1 cellular context compared by ENCODE assay signal in the genomic region with DNA sequence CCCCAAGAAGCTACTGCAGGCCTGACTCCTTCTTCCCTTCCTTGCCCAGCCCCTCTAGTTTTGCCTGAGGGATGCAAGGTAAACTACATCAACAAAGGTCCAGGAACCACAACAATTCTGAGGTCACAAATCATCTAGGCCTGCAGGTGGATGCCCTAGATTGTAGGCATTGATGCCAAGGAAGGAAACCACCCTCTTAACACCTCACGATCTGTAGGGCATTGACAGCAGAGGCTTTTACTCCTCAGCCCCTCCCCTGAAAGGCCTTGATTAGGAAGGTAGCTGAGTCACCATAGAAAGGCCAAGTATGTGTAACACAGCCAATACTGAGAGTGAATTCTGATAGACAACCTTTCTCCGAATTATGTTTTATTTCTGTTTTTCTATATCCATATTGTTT.
TF ChIP-seq lines count a peak whose summit lies in the region.

No MANE protein-coding gene starts in this region.

TF ChIP-seq in GM12878, 131 proteins besides CTCF, POLR2A, EP300 and RAD21 (continued from another document):
- TF ChIP-seq, protein P1, sequence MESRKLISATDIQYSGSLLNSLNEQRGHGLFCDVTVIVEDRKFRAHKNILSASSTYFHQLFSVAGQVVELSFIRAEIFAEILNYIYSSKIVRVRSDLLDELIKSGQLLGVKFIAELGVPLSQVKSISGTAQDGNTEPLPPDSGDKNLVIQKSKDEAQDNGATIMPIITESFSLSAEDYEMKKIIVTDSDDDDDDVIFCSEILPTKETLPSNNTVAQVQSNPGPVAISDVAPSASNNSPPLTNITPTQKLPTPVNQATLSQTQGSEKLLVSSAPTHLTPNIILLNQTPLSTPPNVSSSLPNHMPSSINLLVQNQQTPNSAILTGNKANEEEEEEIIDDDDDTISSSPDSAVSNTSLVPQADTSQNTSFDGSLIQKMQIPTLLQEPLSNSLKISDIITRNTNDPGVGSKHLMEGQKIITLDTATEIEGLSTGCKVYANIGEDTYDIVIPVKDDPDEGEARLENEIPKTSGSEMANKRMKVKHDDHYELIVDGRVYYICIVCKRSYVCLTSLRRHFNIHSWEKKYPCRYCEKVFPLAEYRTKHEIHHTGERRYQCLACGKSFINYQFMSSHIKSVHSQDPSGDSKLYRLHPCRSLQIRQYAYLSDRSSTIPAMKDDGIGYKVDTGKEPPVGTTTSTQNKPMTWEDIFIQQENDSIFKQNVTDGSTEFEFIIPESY (IDR thresholded peaks at IDR 0.05) = no peak
- TF ChIP-seq, protein P2, sequence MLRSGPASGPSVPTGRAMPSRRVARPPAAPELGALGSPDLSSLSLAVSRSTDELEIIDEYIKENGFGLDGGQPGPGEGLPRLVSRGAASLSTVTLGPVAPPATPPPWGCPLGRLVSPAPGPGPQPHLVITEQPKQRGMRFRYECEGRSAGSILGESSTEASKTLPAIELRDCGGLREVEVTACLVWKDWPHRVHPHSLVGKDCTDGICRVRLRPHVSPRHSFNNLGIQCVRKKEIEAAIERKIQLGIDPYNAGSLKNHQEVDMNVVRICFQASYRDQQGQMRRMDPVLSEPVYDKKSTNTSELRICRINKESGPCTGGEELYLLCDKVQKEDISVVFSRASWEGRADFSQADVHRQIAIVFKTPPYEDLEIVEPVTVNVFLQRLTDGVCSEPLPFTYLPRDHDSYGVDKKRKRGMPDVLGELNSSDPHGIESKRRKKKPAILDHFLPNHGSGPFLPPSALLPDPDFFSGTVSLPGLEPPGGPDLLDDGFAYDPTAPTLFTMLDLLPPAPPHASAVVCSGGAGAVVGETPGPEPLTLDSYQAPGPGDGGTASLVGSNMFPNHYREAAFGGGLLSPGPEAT (IDR thresholded peaks at IDR 0.05; ENCODE audit: low read depth) = no peak
- TF ChIP-seq NR2C1 (IDR thresholded peaks at IDR 0.05) = no peak
- no peak for TF ChIP-seq ZNF274 (IDR thresholded peaks at IDR 0.05; ENCODE audit: insufficient read depth, insufficient read length)
- no peak for TF ChIP-seq POU2F2 (IDR thresholded peaks at IDR 0.05; ENCODE audit: borderline replicate concordance, low read depth, low read length)
- TF ChIP-seq, protein P3, sequence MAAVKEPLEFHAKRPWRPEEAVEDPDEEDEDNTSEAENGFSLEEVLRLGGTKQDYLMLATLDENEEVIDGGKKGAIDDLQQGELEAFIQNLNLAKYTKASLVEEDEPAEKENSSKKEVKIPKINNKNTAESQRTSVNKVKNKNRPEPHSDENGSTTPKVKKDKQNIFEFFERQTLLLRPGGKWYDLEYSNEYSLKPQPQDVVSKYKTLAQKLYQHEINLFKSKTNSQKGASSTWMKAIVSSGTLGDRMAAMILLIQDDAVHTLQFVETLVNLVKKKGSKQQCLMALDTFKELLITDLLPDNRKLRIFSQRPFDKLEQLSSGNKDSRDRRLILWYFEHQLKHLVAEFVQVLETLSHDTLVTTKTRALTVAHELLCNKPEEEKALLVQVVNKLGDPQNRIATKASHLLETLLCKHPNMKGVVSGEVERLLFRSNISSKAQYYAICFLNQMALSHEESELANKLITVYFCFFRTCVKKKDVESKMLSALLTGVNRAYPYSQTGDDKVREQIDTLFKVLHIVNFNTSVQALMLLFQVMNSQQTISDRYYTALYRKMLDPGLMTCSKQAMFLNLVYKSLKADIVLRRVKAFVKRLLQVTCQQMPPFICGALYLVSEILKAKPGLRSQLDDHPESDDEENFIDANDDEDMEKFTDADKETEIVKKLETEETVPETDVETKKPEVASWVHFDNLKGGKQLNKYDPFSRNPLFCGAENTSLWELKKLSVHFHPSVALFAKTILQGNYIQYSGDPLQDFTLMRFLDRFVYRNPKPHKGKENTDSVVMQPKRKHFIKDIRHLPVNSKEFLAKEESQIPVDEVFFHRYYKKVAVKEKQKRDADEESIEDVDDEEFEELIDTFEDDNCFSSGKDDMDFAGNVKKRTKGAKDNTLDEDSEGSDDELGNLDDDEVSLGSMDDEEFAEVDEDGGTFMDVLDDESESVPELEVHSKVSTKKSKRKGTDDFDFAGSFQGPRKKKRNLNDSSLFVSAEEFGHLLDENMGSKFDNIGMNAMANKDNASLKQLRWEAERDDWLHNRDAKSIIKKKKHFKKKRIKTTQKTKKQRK (IDR thresholded peaks at IDR 0.05; ENCODE audit: low read depth, low read length) = no peak
- TF ChIP-seq ZZZ3 (IDR thresholded peaks at IDR 0.05; ENCODE audit: control insufficient read depth, insufficient read length, low read depth) = no peak
- TF ChIP-seq, protein P4, sequence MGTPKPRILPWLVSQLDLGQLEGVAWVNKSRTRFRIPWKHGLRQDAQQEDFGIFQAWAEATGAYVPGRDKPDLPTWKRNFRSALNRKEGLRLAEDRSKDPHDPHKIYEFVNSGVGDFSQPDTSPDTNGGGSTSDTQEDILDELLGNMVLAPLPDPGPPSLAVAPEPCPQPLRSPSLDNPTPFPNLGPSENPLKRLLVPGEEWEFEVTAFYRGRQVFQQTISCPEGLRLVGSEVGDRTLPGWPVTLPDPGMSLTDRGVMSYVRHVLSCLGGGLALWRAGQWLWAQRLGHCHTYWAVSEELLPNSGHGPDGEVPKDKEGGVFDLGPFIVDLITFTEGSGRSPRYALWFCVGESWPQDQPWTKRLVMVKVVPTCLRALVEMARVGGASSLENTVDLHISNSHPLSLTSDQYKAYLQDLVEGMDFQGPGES (IDR thresholded peaks at IDR 0.05) = no peak
- TF ChIP-seq PML (IDR thresholded peaks at IDR 0.05; ENCODE audit: low read length) = no peak
- no peak for TF ChIP-seq JUNB (IDR thresholded peaks at IDR 0.05)
- TF ChIP-seq, protein P5, sequence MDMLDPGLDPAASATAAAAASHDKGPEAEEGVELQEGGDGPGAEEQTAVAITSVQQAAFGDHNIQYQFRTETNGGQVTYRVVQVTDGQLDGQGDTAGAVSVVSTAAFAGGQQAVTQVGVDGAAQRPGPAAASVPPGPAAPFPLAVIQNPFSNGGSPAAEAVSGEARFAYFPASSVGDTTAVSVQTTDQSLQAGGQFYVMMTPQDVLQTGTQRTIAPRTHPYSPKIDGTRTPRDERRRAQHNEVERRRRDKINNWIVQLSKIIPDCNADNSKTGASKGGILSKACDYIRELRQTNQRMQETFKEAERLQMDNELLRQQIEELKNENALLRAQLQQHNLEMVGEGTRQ (IDR thresholded peaks at IDR 0.05; ENCODE audit: borderline replicate concordance, low read depth, low read length) = no peak
- TF ChIP-seq IRF4 (IDR thresholded peaks at IDR 0.05; ENCODE audit: low read depth, low read length) = no peak
- TF ChIP-seq, protein P6, sequence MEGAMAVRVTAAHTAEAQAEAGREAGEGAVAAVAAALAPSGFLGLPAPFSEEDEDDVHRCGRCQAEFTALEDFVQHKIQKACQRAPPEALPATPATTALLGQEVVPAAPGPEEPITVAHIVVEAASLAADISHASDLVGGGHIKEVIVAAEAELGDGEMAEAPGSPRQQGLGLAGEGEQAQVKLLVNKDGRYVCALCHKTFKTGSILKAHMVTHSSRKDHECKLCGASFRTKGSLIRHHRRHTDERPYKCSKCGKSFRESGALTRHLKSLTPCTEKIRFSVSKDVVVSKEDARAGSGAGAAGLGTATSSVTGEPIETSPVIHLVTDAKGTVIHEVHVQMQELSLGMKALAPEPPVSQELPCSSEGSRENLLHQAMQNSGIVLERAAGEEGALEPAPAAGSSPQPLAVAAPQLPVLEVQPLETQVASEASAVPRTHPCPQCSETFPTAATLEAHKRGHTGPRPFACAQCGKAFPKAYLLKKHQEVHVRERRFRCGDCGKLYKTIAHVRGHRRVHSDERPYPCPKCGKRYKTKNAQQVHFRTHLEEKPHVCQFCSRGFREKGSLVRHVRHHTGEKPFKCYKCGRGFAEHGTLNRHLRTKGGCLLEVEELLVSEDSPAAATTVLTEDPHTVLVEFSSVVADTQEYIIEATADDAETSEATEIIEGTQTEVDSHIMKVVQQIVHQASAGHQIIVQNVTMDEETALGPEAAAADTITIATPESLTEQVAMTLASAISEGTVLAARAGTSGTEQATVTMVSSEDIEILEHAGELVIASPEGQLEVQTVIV (IDR thresholded peaks at IDR 0.05; ENCODE audit: borderline replicate concordance, partially characterized antibody) = no peak
- TF ChIP-seq, protein P7, sequence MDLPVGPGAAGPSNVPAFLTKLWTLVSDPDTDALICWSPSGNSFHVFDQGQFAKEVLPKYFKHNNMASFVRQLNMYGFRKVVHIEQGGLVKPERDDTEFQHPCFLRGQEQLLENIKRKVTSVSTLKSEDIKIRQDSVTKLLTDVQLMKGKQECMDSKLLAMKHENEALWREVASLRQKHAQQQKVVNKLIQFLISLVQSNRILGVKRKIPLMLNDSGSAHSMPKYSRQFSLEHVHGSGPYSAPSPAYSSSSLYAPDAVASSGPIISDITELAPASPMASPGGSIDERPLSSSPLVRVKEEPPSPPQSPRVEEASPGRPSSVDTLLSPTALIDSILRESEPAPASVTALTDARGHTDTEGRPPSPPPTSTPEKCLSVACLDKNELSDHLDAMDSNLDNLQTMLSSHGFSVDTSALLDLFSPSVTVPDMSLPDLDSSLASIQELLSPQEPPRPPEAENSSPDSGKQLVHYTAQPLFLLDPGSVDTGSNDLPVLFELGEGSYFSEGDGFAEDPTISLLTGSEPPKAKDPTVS (IDR thresholded peaks at IDR 0.05; ENCODE audit: low read depth, low read length) = no peak
- no peak for TF ChIP-seq SUPT20H (IDR thresholded peaks at IDR 0.05; ENCODE audit: borderline replicate concordance, control insufficient read depth, low read depth, low read length)
- TF ChIP-seq ZNF622 (IDR thresholded peaks at IDR 0.05) = no peak
- TF ChIP-seq, protein P8, sequence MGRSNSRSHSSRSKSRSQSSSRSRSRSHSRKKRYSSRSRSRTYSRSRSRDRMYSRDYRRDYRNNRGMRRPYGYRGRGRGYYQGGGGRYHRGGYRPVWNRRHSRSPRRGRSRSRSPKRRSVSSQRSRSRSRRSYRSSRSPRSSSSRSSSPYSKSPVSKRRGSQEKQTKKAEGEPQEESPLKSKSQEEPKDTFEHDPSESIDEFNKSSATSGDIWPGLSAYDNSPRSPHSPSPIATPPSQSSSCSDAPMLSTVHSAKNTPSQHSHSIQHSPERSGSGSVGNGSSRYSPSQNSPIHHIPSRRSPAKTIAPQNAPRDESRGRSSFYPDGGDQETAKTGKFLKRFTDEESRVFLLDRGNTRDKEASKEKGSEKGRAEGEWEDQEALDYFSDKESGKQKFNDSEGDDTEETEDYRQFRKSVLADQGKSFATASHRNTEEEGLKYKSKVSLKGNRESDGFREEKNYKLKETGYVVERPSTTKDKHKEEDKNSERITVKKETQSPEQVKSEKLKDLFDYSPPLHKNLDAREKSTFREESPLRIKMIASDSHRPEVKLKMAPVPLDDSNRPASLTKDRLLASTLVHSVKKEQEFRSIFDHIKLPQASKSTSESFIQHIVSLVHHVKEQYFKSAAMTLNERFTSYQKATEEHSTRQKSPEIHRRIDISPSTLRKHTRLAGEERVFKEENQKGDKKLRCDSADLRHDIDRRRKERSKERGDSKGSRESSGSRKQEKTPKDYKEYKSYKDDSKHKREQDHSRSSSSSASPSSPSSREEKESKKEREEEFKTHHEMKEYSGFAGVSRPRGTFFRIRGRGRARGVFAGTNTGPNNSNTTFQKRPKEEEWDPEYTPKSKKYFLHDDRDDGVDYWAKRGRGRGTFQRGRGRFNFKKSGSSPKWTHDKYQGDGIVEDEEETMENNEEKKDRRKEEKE (IDR thresholded peaks at IDR 0.05) = no peak
